ENCODE assay signal across 8 cellular contexts in the genomic region with DNA sequence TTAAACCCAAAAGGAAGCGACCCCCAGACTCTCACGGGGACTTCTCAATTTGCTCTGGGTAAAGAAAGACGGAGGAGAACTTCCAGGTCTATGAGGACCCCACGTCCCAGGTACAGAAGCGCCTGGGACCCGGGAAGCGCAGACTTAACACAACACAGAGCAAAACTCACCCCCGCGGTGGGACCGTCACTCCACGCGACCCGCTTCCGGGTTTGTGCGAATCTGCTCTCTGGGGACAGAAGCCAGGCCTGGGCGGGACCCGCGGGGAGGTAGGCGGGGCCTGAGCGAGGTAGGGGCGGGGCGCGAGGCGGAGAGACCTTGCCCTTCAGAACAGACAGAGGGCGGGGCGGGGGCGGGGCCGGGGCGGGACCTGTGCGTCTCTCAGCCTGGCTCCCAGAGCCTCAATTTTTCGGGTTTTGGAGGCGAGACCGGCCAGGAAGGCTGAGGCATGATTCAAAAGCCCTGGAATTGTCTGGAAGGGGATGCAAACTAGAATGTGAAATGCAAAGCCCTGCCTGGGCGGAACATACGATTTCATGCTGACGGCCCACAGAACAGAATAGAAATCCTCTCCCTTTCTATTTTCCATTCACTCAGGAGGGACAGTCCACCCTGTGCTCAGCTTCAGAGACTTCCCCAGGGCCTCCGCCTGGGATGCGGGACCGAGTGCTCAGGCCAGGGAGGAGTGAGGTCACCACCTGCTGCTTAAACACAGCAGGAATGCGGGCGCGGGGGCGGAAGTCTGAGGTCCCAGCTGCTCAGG.
DNase-seq lines count a peak whose midpoint lies in the region; ATAC-seq and TF ChIP-seq lines count a peak whose summit lies in the region.

No MANE protein-coding gene starts in this region.

- H3K4me3 ChIP-seq in RWPE2 (ENCODE audit: severe bottlenecking), result peak overlapping the region; percentile 46
- H3K4me3 ChIP-seq in neutrophil (ENCODE audit: low read depth in 1 of 2, low read length in 1 of 2), result peak overlapping the region; percentile 88 to 91

- DNase-seq in DMS 273 treated with DMSO at 0.1 percent for 48 hours (lab: John Stamatoyannopoulos, UW) (peak; percentile 61), HuH-7 (ENCODE audit: low spot score) (peak; percentile 63), RWPE2 (ENCODE audit: low spot score) (peak; percentile 80), foreskin melanocyte (peak; percentile 59), substantia nigra (lab: John Stamatoyannopoulos, UW) (peak in 48 of 49 donors; percentile 19 to 96 (median 74))
- peak; percentile 94 for DNase-seq in activated gamma-delta T cell treated with anti-CD3 and anti-CD28 coated beads, Interleukin-2, amount 50 U/mL, for 16 hours (ENCODE audit: low read depth)

- no peak for TF ChIP-seq CTCF in RWPE2 (IDR thresholded peaks at IDR 0.05; ENCODE audit: poor library complexity, severe bottlenecking)
- peak; percentile 26 for TF ChIP-seq CTCF in neutrophil (IDR thresholded peaks at IDR 0.05)

- peaks cover 6% of the 10 kb centered on the region for H3K9me3 ChIP-seq in RWPE2 (ENCODE audit: severe bottlenecking)
- H3K9me3 ChIP-seq in neutrophil, result peaks cover 14% of the 10 kb centered on the region

- ATAC-seq in GM21447 (IDR thresholded peaks at IDR 0.05; ENCODE audit: unreplicated experiment) (peak; percentile 92), RWPE2 (ENCODE audit: low read depth) (peak; percentile 87)

- H3K27ac ChIP-seq in RWPE2 (ENCODE audit: poor library complexity, severe bottlenecking), result peak overlapping the region; percentile 75
- H3K27ac ChIP-seq in neutrophil, result peak overlapping the region; percentile 69
- H3K27ac ChIP-seq in substantia nigra (ENCODE audit: low read depth, low read length, poor library complexity, severe bottlenecking), result peak overlapping the region; percentile 63

- H3K4me1 ChIP-seq in RWPE2 (ENCODE audit: insufficient read depth, poor library complexity, severe bottlenecking) (peaks cover 35% of the 10 kb centered on the region), neutrophil (ENCODE audit: control insufficient read depth in 1 of 2, insufficient read depth in 1 of 2, low read depth in 1 of 2, low read length in 1 of 2) (peaks cover 9 to 22% of the 10 kb centered on the region in 2 experiments)

- H3K27me3 ChIP-seq in RWPE2 (ENCODE audit: insufficient read depth, poor library complexity, severe bottlenecking), result no peaks in the 10 kb centered on the region
- peaks cover 19% of the 10 kb centered on the region for H3K27me3 ChIP-seq in neutrophil

- H3K36me3 ChIP-seq in RWPE2 (ENCODE audit: low read depth) (no peaks in the 10 kb centered on the region), neutrophil (no peaks in the 10 kb centered on the region)

Comparison
In these comparisons a context has a peak if more than half of its experiments do, and no peak if none do; other contexts are left out.
1. Peak in every context shown above with its lines: DNase-seq, ATAC-seq, H3K4me3 ChIP-seq and H3K27ac ChIP-seq.